In genomic region chr10:8053446-8054242, GRCh38 we compare ENCODE assay signal across 8 cellular contexts. TPM values are rescaled to one million over a fixed set of nuclear protein-coding genes. Genes with fewer than 3 reads are reported as not detected.
DNase-seq lines count a peak whose midpoint lies in the region; ATAC-seq and TF ChIP-seq lines count a peak whose summit lies in the region.

No MANE protein-coding gene starts in this region.

- H3K27me3 Mint-ChIP-seq in natural killer cell treated with Interleukin-12 subunit alpha and Interleukin-12 subunit beta and Interleukin-15 and Interleukin-18, amount 100 ng/mL, for 72 hours = peaks cover 19 to 21% of the 10 kb centered on the region in 2 donors

- TF ChIP-seq CTCF in AG09319 (IDR thresholded peaks at IDR 0.05; ENCODE audit: low read depth, low read length) = peak; percentile 61

- ATAC-seq in GM18907 (IDR thresholded peaks at IDR 0.05; ENCODE audit: unreplicated experiment) (peak; percentile 64), HG03108 (IDR thresholded peaks at IDR 0.05; ENCODE audit: unreplicated experiment) (peak; percentile 57)
- ATAC-seq in natural killer cell treated with Interleukin-12 subunit alpha and Interleukin-12 subunit beta and Interleukin-15 and Interleukin-18, amount 100 ng/mL, for 72 hours = peak; percentile 83 to 87

- peak overlapping the region; percentile 84 to 99 for H3K27ac Mint-ChIP-seq in natural killer cell treated with Interleukin-12 subunit alpha and Interleukin-12 subunit beta and Interleukin-15 and Interleukin-18, amount 100 ng/mL, for 72 hours

- H3K4me1 Mint-ChIP-seq in natural killer cell treated with Interleukin-12 subunit alpha and Interleukin-12 subunit beta and Interleukin-15 and Interleukin-18, amount 100 ng/mL, for 72 hours (ENCODE audit: low read depth in 2 of 2) = peaks cover 42 to 44% of the 10 kb centered on the region in 2 donors

- H3K9me3 Mint-ChIP-seq in natural killer cell treated with Interleukin-12 subunit alpha and Interleukin-12 subunit beta and Interleukin-15 and Interleukin-18, amount 100 ng/mL, for 72 hours = no peaks in the 10 kb centered on the region

- no peaks in the 10 kb centered on the region for H3K36me3 Mint-ChIP-seq in natural killer cell treated with Interleukin-12 subunit alpha and Interleukin-12 subunit beta and Interleukin-15 and Interleukin-18, amount 100 ng/mL, for 72 hours

- peak; percentile 18 for DNase-seq in AG09319 (ENCODE audit: extremely low read depth, low read depth)
- peak; percentile 79 for DNase-seq in NK-92 treated with Interleukin-12 subunit alpha and Interleukin-12 subunit beta, amount 100 ng/mL, for 24 hours (lab: John Stamatoyannopoulos, UW)
- DNase-seq in activated T-cell treated with anti-CD3 and anti-CD28 coated beads for 4 hours = peak; percentile 97
- DNase-seq in fibroblast of gingiva (ENCODE audit: low read depth) = peak; percentile 61
- DNase-seq in natural killer cell treated with Interleukin-12 subunit alpha and Interleukin-12 subunit beta and Interleukin-15 and Interleukin-18, amount 100 ng/mL, for 72 hours (ENCODE audit: low spot score) = peak; percentile 93
- peak; percentile 93 for DNase-seq in stimulated activated naive CD4-positive, alpha-beta T cell treated with Interleukin-2 at 50 U/mL for 16 hours (lab: John Stamatoyannopoulos, UW)

- H3K4me3 Mint-ChIP-seq in natural killer cell treated with Interleukin-12 subunit alpha and Interleukin-12 subunit beta and Interleukin-15 and Interleukin-18, amount 100 ng/mL, for 72 hours = peak overlapping the region; percentile 98

RNA-seq across cellular contexts. Expression of gene GATA3, which starts 0.8 kb away (rescaled TPM):
- 10 to 100 TPM in 1 of 2 donors, 1 to 10 TPM in 1; 7.6 to 10.9 TPM for total RNA-seq in natural killer cell treated with Interleukin-12 subunit alpha and Interleukin-12 subunit beta and Interleukin-15 and Interleukin-18, amount 100 ng/mL, for 72 hours

Comparison
In these comparisons a context has a peak if more than half of its experiments do, and no peak if none do; other contexts are left out.
1. Peak in every context shown above with its lines: DNase-seq and ATAC-seq.
2. DNase-seq: peak in every context shown above with its lines; median percentile 97 in activated T-cell treated with anti-CD3 and anti-CD28 coated beads for 4 hours; 93 in natural killer cell treated with Interleukin-12 subunit alpha and Interleukin-12 subunit beta and Interleukin-15 and Interleukin-18, amount 100 ng/mL, for 72 hours; 93 in stimulated activated naive CD4-positive, alpha-beta T cell treated with Interleukin-2 at 50 U/mL for 16 hours; 79 in NK-92 treated with Interleukin-12 subunit alpha and Interleukin-12 subunit beta, amount 100 ng/mL, for 24 hours; 61 in fibroblast of gingiva; 18 in AG09319.